In the genomic region with DNA sequence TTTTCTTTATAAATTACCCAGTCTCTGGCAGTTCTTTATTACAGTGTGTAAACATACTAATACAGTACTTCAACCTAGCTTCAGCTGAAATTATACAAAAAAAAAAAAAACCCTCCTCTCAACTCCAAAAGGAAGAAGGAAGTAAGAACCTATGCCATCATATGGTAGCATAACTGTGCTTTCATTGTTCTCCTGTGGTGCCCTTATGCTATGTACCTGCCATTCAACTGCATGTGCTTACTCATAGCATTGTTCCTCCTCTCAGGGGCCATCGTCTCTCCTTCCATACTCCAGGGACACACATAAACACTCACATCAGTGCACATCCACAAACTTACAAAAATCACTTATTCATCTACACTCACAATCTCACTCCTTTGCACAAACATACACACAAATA, we compare ENCODE assay signal across 33 cellular contexts.
"Had no signal": no experiment of that assay in that cellular context is flagged by ENCODE, and none has a peak within 500 bp of the region (broad histone marks: within the 10 kb centered on the region; RNA-seq: fewer than 3 reads in every experiment).

No MANE protein-coding gene starts in this region.

- ATAC-seq: activated CD4-positive, alpha-beta T cell treated with anti-CD3 and anti-CD28 coated beads for 36 hours; activated CD4-positive, CD25-positive, alpha-beta regulatory T cell treated with anti-CD3 and anti-CD28 coated beads, Interleukin-2, amount 50 U/mL, for 24 hours; activated CD8-positive, alpha-beta T cell treated with anti-CD3 and anti-CD28 coated beads for 36 hours; activated naive CD4-positive, alpha-beta T cell treated with anti-CD3 and anti-CD28 coated beads, Interleukin-2, amount 50 U/mL, for 72 hours; activated T-cell treated with anti-CD3 and anti-CD28 coated beads, Interleukin-2, amount 50 U/mL, for 4 hours; activated T-cell treated with anti-CD3 and anti-CD28 coated beads, Interleukin-2, amount 50 U/mL, for 72 hours; activated T-helper 17 cell treated with anti-CD3 and anti-CD28 coated beads, Interleukin-2, amount 50 U/mL, for 72 hours; body of pancreas; WTC11 had no signal

- H3K27me3 ChIP-seq: adrenal gland, body of pancreas, brain microvascular endothelial cell, breast epithelium had no signal

- H3K4me1 ChIP-seq: body of pancreas, breast epithelium had no signal

- H3K9me3 ChIP-seq: adrenal gland, body of pancreas had no signal

- DNase-seq: activated CD4-positive, alpha-beta memory T cell treated with anti-CD3 and anti-CD28 coated beads for 36 hours; activated CD4-positive, alpha-beta T cell treated with anti-CD3 and anti-CD28 coated beads for 1 hour; activated CD4-positive, alpha-beta T cell treated with anti-CD3 and anti-CD28 coated beads for 36 hours; activated CD4-positive, alpha-beta T cell treated with anti-CD3 and anti-CD28 coated beads for 48 hours; activated CD4-positive, alpha-beta T cell treated with anti-CD3 and anti-CD28 coated beads, Interleukin-2, amount 10 ng/mL, durations not matched to agents 7 days and 5 days; activated CD4-positive, CD25-positive, alpha-beta regulatory T cell; activated CD8-positive, alpha-beta memory T cell treated with anti-CD3 and anti-CD28 coated beads, Interleukin-2, amount 50 U/mL, for 4 hours; activated CD8-positive, alpha-beta T cell treated with anti-CD3 and anti-CD28 coated beads for 36 hours; activated effector memory CD4-positive, alpha-beta T cell treated with anti-CD3 and anti-CD28 coated beads, Interleukin-2, amount 50 U/mL, for 16 hours; activated gamma-delta T cell treated with Interleukin-2 at 50 U/mL for 16 hours; activated naive CD4-positive, alpha-beta T cell; activated naive CD4-positive, alpha-beta T cell treated with anti-CD3 and anti-CD28 coated beads for 36 hours; activated naive CD4-positive, alpha-beta T cell treated with anti-CD3 and anti-CD28 coated beads, Interleukin-2, amount 50 U/mL, for 16 hours; activated naive CD8-positive, alpha-beta T cell treated with anti-CD3 and anti-CD28 coated beads for 36 hours; activated T-cell treated with anti-CD3 and anti-CD28 coated beads for 4 hours; activated T-cell treated with anti-CD3 and anti-CD28 coated beads, Interleukin-2, amount 50 U/mL, for 1 hour; activated T-cell treated with anti-CD3 and anti-CD28 coated beads, Interleukin-2, amount 50 U/mL, for 4 hours; activated T-cell treated with anti-CD3 and anti-CD28 coated beads, Interleukin-2, amount 50 U/mL, for 72 hours; adrenal gland; amniotic stem cell; aorta; body of pancreas; brain microvascular endothelial cell; central memory CD4-positive, alpha-beta T cell; T-helper 1 cell; T-helper 2 cell; T-helper 9 cell; WERI-Rb-1 had no signal

- H3K4me3 ChIP-seq: adrenal gland, body of pancreas, breast epithelium had no signal

- H3K36me3 ChIP-seq: adrenal gland, brain microvascular endothelial cell, breast epithelium, WERI-Rb-1 had no signal

- H3K27ac ChIP-seq: adrenal gland, body of pancreas, brain microvascular endothelial cell, breast epithelium, WERI-Rb-1 had no signal
